Comparison of ENCODE assay signal across 21 cellular contexts in the genomic region with DNA sequence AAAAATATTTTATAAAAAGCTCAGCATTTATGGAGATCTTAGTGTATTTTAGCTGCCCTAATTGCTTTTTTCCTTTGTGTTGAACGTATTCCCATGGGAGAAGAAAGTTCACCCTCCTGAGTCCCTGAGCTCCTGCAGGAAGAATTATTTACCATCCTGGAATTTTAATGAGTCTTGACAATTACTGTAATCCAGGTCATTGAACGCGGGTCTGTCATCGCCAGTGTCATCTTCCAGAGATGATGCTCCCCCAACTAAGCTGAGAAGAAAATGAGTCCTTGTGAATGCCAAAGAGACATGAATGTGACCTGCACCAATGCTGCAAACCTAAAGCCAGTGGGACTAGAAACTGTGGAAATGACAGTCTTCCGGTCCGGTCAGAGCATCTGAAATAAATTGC.
"Had no signal": no experiment of that assay in that cellular context is flagged by ENCODE, and none has a peak within 500 bp of the region (broad histone marks: within the 10 kb centered on the region; RNA-seq: fewer than 3 reads in every experiment).

No MANE protein-coding gene starts in this region.

- H3K27ac ChIP-seq: esophagus squamous epithelium, gastroesophageal sphincter, left ventricle myocardium inferior, lower lobe of right lung, parathyroid adenoma, prostate gland, right lobe of liver, testis, tibial nerve, upper lobe of right lung, vagina had no signal

- H3K4me1 ChIP-seq: lower lobe of right lung, parathyroid adenoma, prostate gland, right lobe of liver, upper lobe of right lung, vagina had no signal

- H3K36me3 ChIP-seq: left ventricle myocardium inferior, prostate gland, right lobe of liver, upper lobe of right lung, vagina had no signal

- ATAC-seq: gastroesophageal sphincter; lower lobe of right lung; natural killer cell; right lobe of liver; stimulated activated memory B cell treated with anti-CD40 and anti-IgM and Interleukin-4, amounts not matched to agents 10 μg/mL and 1 μg/mL and 100 μg/mL, for 72 hours; stimulated activated naive CD8-positive, alpha-beta T cell treated with anti-CD3 and anti-CD28 coated beads, Interleukin-15, amount 100 ng/mL, for 72 hours; upper lobe of right lung had no signal

- H3K4me3 ChIP-seq: esophagus squamous epithelium, gastroesophageal sphincter, left ventricle myocardium inferior, lower lobe of right lung, prostate gland, right lobe of liver, testis, tibial nerve, upper lobe of right lung, vagina had no signal

- DNase-seq: dermis blood vessel endothelial cell; esophagus squamous epithelium; foreskin fibroblast; immature natural killer cell; left ventricle myocardium inferior; lower lobe of right lung; natural killer cell; occipital lobe; right lobe of liver; stimulated activated CD4-positive, alpha-beta T cell treated with anti-CD3 and anti-CD28 coated beads, Interleukin-15, amount 100 ng/mL, for 24 hours; stimulated activated CD4-positive, alpha-beta T cell treated with anti-CD3 and anti-CD28 coated beads, Interleukin-1b, Interleukin-23, amount 100 ng/mL, for 48 hours; stimulated activated CD4-positive, alpha-beta T cell treated with anti-CD3 and anti-CD28 coated beads, Interleukin-4, amount 100 ng/mL, for 24 hours; stimulated activated naive CD8-positive, alpha-beta T cell treated with anti-CD3 and anti-CD28 coated beads, Interleukin-15, amount 100 ng/mL, for 72 hours; testis; upper lobe of right lung had no signal

- H3K9me3 ChIP-seq: esophagus squamous epithelium, gastroesophageal sphincter, left ventricle myocardium inferior, lower lobe of right lung, prostate gland, right lobe of liver, testis, tibial nerve, upper lobe of right lung, vagina had no signal
